Comparison of ENCODE assay signal across 9 cellular contexts in the genomic region with DNA sequence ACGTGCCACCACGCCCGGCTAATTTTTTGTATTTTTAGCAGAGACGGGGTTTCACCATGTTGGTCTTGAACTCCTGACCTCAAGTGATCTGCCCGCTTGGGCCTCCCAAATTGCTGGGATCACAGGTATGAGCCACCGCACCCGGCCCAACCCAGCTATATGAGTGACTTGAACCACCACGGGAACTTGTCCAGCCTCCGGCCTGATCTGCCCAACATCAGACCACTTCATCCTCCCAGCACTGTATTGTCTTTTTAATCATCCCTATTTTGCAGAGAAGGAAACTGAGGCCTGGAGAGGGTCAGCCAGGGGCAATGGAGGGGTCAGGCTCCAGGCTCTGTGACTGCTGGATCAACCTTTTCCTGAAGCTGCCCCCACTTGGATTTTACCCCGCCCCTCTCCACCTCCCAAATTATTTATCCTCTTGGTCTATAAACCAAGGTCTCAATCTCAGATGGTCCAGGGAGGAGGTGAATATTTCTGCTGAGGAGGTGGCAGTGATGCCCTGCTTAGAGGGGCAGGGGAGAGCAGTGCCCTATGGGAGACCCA. TPM values are rescaled to one million over a fixed set of nuclear protein-coding genes. Genes with fewer than 3 reads are reported as not detected.
DNase-seq lines count a peak whose midpoint lies in the region; ATAC-seq and TF ChIP-seq lines count a peak whose summit lies in the region.
"Had no signal": no experiment of that assay in that cellular context is flagged by ENCODE, and none has a peak within 500 bp of the region (broad histone marks: within the 10 kb centered on the region; RNA-seq: fewer than 3 reads in every experiment).

No MANE protein-coding gene starts in this region.

- DNase-seq in Caco-2 (no peak), PC-3 (no peak), psoas muscle (peak in 1 of 2 donors; percentile 49), NK-92 (lab: John Stamatoyannopoulos, UW; ENCODE audit: unreplicated experiment) (no peak), NCI-H2196 treated with DMSO at 0.1 percent for 48 hours (lab: John Stamatoyannopoulos, UW; ENCODE audit: unreplicated experiment) (no peak)
- DNase-seq in effector memory CD8-positive, alpha-beta T cell, result no peak

- H3K9me3 ChIP-seq in Caco-2, result no peaks in the 10 kb centered on the region
- H3K9me3 ChIP-seq in PC-3 (ENCODE audit: low read length), result no peaks in the 10 kb centered on the region
- H3K9me3 ChIP-seq in psoas muscle, result no peaks in the 10 kb centered on the region

- H3K36me3 Mint-ChIP-seq in Caco-2 (ENCODE audit: insufficient read depth, unreplicated experiment), result peaks cover 12% of the 10 kb centered on the region
- peaks cover 11% of the 10 kb centered on the region for H3K36me3 Mint-ChIP-seq in effector memory CD8-positive, alpha-beta T cell (ENCODE audit: insufficient read depth)

- no peaks in the 10 kb centered on the region for H3K9me2 ChIP-seq in PC-3 (replicated peaks; ENCODE audit: low read length)

- H3K79me2 ChIP-seq in PC-3 (ENCODE audit: low read length), result peaks cover 37% of the 10 kb centered on the region

- no peak overlapping the region for H3K4me3 ChIP-seq in Caco-2 (ENCODE audit: low read depth, low read length)
- H3K4me3 ChIP-seq in PC-3 (ENCODE audit: low read length), result no peak overlapping the region; the same call in 1 of the 2 replicates
- H3K4me3 ChIP-seq in psoas muscle, result peak overlapping the region; percentile 88

- H3K27ac ChIP-seq in PC-3 (ENCODE audit: low read length), result peak overlapping the region; percentile 84
- H3K27ac ChIP-seq in psoas muscle, result peak overlapping the region; percentile 89

- H4K20me1 ChIP-seq in PC-3 (ENCODE audit: low read length), result no peaks in the 10 kb centered on the region

- H3K9ac ChIP-seq in PC-3 (ENCODE audit: low read length), result 0 out of 2 replicates have a peak overlapping the region, but pooled peaks have one; percentile 80

- ATAC-seq in PC-3, result no peak
- no peak for ATAC-seq in effector memory CD8-positive, alpha-beta T cell (replicated peaks)
- ATAC-seq in psoas muscle, result no peak
- ATAC-seq in GM21367 (IDR thresholded peaks at IDR 0.05; ENCODE audit: unreplicated experiment), result no peak
- no peak for ATAC-seq in GM18870 (IDR thresholded peaks at IDR 0.05; ENCODE audit: unreplicated experiment)

- H3F3A ChIP-seq in PC-3 (ENCODE audit: low read length, unreplicated experiment), result peaks cover 5% of the 10 kb centered on the region

- no peaks in the 10 kb centered on the region for H3K27me3 Mint-ChIP-seq in Caco-2 (ENCODE audit: insufficient read depth, unreplicated experiment)
- no peaks in the 10 kb centered on the region for H3K27me3 Mint-ChIP-seq in effector memory CD8-positive, alpha-beta T cell

- intact Hi-C loops in Caco-2 (cut with micrococcal nuclease; ENCODE audit: unreplicated experiment) (no loop called here), PC-3 (cut with micrococcal nuclease) (no loop called here), psoas muscle (cut with DNase I) (no loop called here)

- WGBS in psoas muscle, 3 donors, result 58 to 85% (median 66%) methylated on average over 10 of the region's 10 CpGs

- H3K36me3 ChIP-seq in Caco-2 (ENCODE audit: control insufficient read depth, insufficient read depth, low read length) (no peaks in the 10 kb centered on the region), PC-3 (ENCODE audit: low read depth, low read length) (no peaks in the 10 kb centered on the region), psoas muscle (ENCODE audit: insufficient read depth in 1 of 2, low read depth in 1 of 2) (no peaks in the 10 kb centered on the region)

- TSS peak; percentile 24 for BruUV-seq in Caco-2 (replicated peaks; lab: Mats Ljungman, UMichigan)
- BruUV-seq in PC-3 (replicated peaks; lab: Mats Ljungman, UMichigan), result TSS peak; percentile 47

- H3K4me1 ChIP-seq in Caco-2 (peaks cover 7% of the 10 kb centered on the region; the same call in 1 of the 2 replicates), PC-3 (ENCODE audit: insufficient read depth, low read length) (peaks cover 22% of the 10 kb centered on the region), psoas muscle (peaks cover 13% of the 10 kb centered on the region)

- H3K27me3 ChIP-seq in Caco-2 (replicated peaks; ENCODE audit: control insufficient read depth, insufficient read depth, low read length) (no peaks in the 10 kb centered on the region), PC-3 (ENCODE audit: low read length) (no peaks in the 10 kb centered on the region), psoas muscle (ENCODE audit: insufficient read depth in 3 of 3, low read length in 2 of 3) (no peaks in the 10 kb centered on the region)

- peak overlapping the region; percentile 59 for H3K27ac Mint-ChIP-seq in Caco-2 (ENCODE audit: unreplicated experiment)
- peak overlapping the region; percentile 76 to 88 for H3K27ac Mint-ChIP-seq in effector memory CD8-positive, alpha-beta T cell

- H3K4me3 Mint-ChIP-seq in Caco-2 (ENCODE audit: unreplicated experiment), result peak overlapping the region; percentile 74
- peak overlapping the region; percentile 79 to 84 for H3K4me3 Mint-ChIP-seq in effector memory CD8-positive, alpha-beta T cell

- peak overlapping the region; percentile 85; the same call in 1 of the 2 replicates for H3K4me2 ChIP-seq in PC-3 (ENCODE audit: low read length)

- H2AFZ ChIP-seq in PC-3 (ENCODE audit: low read length), result no peak overlapping the region; the same call in 1 of the 2 replicates

- CTCF ChIA-PET in Caco-2 (lab: Charles Lee) (interaction anchor here (1.0 to 2.3 kb wide), 4 partner anchors 16 to 153 kb away, joined by 5 to 10 read pairs (median 6); a partner anchor contains a TSS), PC-3 (lab: Charles Lee) (no interaction called here)

- POLR2A ChIA-PET in Caco-2 (lab: Charles Lee), result interaction anchor here (0.9 kb wide), 1 partner anchor 52 kb away, joined by 3 read pairs; no protein-coding TSS in a partner anchor
- POLR2A ChIA-PET in PC-3 (lab: Charles Lee; ENCODE audit: unreplicated experiment), result interaction anchor here (0.6 kb wide), 1 partner anchor 466 kb away, joined by 6 read pairs; no protein-coding TSS in a partner anchor

- H3K9me3 Mint-ChIP-seq in Caco-2 (ENCODE audit: unreplicated experiment), result no peaks in the 10 kb centered on the region
- H3K9me3 Mint-ChIP-seq in effector memory CD8-positive, alpha-beta T cell, result no peaks in the 10 kb centered on the region

- peaks cover 6% of the 10 kb centered on the region for H3K4me1 Mint-ChIP-seq in Caco-2 (ENCODE audit: low read depth, unreplicated experiment)
- H3K4me1 Mint-ChIP-seq in effector memory CD8-positive, alpha-beta T cell (ENCODE audit: low read depth in 2 of 2), result peaks cover 10 to 22% of the 10 kb centered on the region in 2 donors

- TF ChIP-seq CTCF in Caco-2 (IDR thresholded peaks at IDR 0.05; ENCODE audit: insufficient read depth in 1 of 2, low read depth in 1 of 2, low read length in 1 of 2, severe bottlenecking in 1 of 2, unreplicated experiment in 1 of 2) (no peak), PC-3 (conservative IDR thresholded peaks at IDR 0.05; ENCODE audit: low read depth, low read length) (no peak), psoas muscle (IDR thresholded peaks at IDR 0.05) (no peak)

RNA-seq across cellular contexts. Expression of a gene that starts 0.9 kb away (rescaled TPM):
- total RNA-seq in Caco-2 (2022) (60.2 and 63.8 TPM in 2 replicates), PC-3 (2014; rRNA removed) (136 and 159 TPM in 2 replicates), psoas muscle (100 to 1,000 TPM in 2 of 4 donors, 10 to 100 TPM in 2; 67.2 to 251 (median 90.0) TPM)
- 100 to 1,000 TPM in 2 of 3 donors, 10 to 100 TPM in 1; 75.3 to 309 (median 142) TPM for polyA plus RNA-seq in psoas muscle

RNA-seq across cellular contexts. Expression of a gene that starts 34.3 kb away (rescaled TPM):
- total RNA-seq in Caco-2 (2022) (not detected in 2 replicates), PC-3 (2014; rRNA removed) (not detected in 2 replicates), psoas muscle (not detected)
- polyA plus RNA-seq in psoas muscle, result not detected
- total RNA-seq: M059J had no signal

RNA-seq across cellular contexts. Expression of a gene that starts 36.8 kb away (rescaled TPM):
- total RNA-seq in Caco-2 (2022) (6.0 and 7.5 TPM in 2 replicates), PC-3 (2014; rRNA removed) (6.5 and 17.0 TPM in 2 replicates), psoas muscle (10 to 100 TPM in 3 of 4 donors, 1 to 10 TPM in 1; 9.0 to 17.0 (median 14.2) TPM)
- polyA plus RNA-seq in psoas muscle, result 10 to 100 TPM in 1 of 3 donors, 1 to 10 TPM in 2; 7.4 to 11.4 (median 8.7) TPM

RNA-seq across cellular contexts. Expression of a gene that starts 40.9 kb away (rescaled TPM):
- 47.6 and 54.6 TPM in 2 replicates for total RNA-seq in Caco-2 (2022)
- 163 and 207 TPM in 2 replicates for total RNA-seq in PC-3 (2014; rRNA removed)
- 1 to 10 TPM in 1 of 4 donors, under 1 TPM in 3; 0.17 to 1.8 (median 0.43) TPM for total RNA-seq in psoas muscle
- 1 to 10 TPM in 1 of 3 donors, under 1 TPM in 2; 0.22 to 1.9 (median 0.27) TPM for polyA plus RNA-seq in psoas muscle
